Comparison of ENCODE assay signal across 8 cellular contexts in the genomic region with DNA sequence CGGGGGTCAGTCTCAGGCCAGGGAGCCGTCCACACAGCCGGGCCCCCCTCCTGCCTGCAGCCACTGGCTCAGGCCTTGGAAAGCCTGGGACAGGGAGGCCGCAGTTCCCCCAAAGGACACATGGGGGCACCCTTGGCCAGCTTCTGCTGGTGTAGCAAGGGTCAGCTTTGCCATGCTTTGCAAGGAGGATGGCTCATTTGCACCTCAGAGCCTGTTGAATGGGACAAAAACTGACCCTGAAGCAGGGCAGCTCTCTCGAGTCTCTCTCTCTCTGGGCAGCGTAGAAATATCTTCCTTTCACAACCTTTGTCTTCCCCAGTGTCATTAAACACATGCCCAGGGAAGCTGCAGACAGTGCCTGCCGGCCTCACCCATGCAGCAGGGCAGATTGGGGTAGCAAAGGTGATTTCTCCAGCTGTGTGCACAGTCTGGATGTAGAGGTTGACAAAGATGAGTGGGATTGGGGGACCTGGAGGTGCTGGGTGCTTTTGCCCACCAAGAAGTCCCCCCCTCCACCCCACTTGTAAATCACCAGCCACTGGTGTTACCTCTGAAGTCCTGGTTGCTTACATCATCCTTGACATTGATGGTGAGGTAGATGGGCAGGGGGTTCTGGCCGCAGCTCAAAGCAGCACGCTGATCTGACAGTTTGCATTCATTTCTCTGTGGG. TPM values are rescaled to one million over a fixed set of nuclear protein-coding genes. Genes with fewer than 3 reads are reported as not detected.
DNase-seq lines count a peak whose midpoint lies in the region; ATAC-seq, FAIRE-seq and TF ChIP-seq lines count a peak whose summit lies in the region.

No MANE protein-coding gene starts in this region.

- no peaks in the 10 kb centered on the region for H3K9me3 ChIP-seq in left lung

- intact Hi-C loops in left lung (cut with DNase I), result loop anchor here in 1 of 2 donors (5.0 kb wide), 2 partner anchors 68 to 148 kb away; no protein-coding TSS in a partner anchor

- H3K9me3 Mint-ChIP-seq in chondrocyte (ENCODE audit: low read depth), result no peaks in the 10 kb centered on the region

- no peaks in the 10 kb centered on the region for H3K36me3 ChIP-seq in left lung

- peaks cover 13% of the 10 kb centered on the region for H3K27me3 Mint-ChIP-seq in chondrocyte (ENCODE audit: low read depth)

- H3K27ac ChIP-seq in left lung, result no peak overlapping the region

- peak; percentile 84 for FAIRE-seq in GM19239 (lab: Jason Lieb, UNC)

- no peak overlapping the region for H3K4me3 ChIP-seq in left lung

- H3K4me1 Mint-ChIP-seq in chondrocyte (ENCODE audit: low read depth), result peaks cover 6% of the 10 kb centered on the region

- no peak overlapping the region for H3K27ac Mint-ChIP-seq in chondrocyte (ENCODE audit: unreplicated experiment)

- no peak overlapping the region for H3K4me3 Mint-ChIP-seq in chondrocyte (ENCODE audit: unreplicated experiment)

- peak; percentile 94 for ATAC-seq in left lung
- ATAC-seq in GM21717 (IDR thresholded peaks at IDR 0.05; ENCODE audit: unreplicated experiment), result no peak

- peak; percentile 93 for DNase-seq in AG20443 (ENCODE audit: low spot score)
- peak; percentile 89 for DNase-seq in GM19239 (ENCODE audit: insufficient read length, low spot score)
- DNase-seq in NCI-H2171 (lab: John Stamatoyannopoulos, UW), result peak; percentile 43
- peak; percentile 72 to 87 for DNase-seq in activated CD4-positive, alpha-beta T cell treated with anti-CD3 and anti-CD28 coated beads for 4 hours
- no peak for DNase-seq in chondrocyte (ENCODE audit: low spot score)
- peak; percentile 83 to 95 for DNase-seq in left lung
- peak; percentile 73 to 85 for DNase-seq in stimulated activated CD4-positive, alpha-beta T cell treated with anti-CD3 and anti-CD28 coated beads, Interleukin-4, amount 100 ng/mL, for 4 hours

- H3K36me3 Mint-ChIP-seq in chondrocyte (ENCODE audit: low read depth), result no peaks in the 10 kb centered on the region

- peak; percentile 93 for TF ChIP-seq CTCF in chondrocyte (IDR thresholded peaks at IDR 0.05)
- peak; percentile 98 to 99 for TF ChIP-seq CTCF in left lung (IDR thresholded peaks at IDR 0.05)

- H3K27me3 ChIP-seq in left lung, result no peaks in the 10 kb centered on the region

- peaks cover 0 to 10% of the 10 kb centered on the region in 2 donors for H3K4me1 ChIP-seq in left lung

RNA-seq across cellular contexts. Expression of a gene that starts 17.4 kb away (rescaled TPM):
- total RNA-seq in chondrocyte (23.2 to 23.9 TPM (median 23.8 TPM) in 3 replicates), left lung (10 to 100 TPM; 23.0 to 32.6 TPM)

RNA-seq across cellular contexts. Expression of a gene that starts 31.1 kb away (rescaled TPM):
- total RNA-seq in chondrocyte, result not detected in 3 replicates
- total RNA-seq in left lung, result 1 to 10 TPM in 1 of 2 donors, under 1 TPM in 1; 0.12 to 1.2 TPM
